Comparison of ENCODE assay signal across 28 cellular contexts in the genomic region with DNA sequence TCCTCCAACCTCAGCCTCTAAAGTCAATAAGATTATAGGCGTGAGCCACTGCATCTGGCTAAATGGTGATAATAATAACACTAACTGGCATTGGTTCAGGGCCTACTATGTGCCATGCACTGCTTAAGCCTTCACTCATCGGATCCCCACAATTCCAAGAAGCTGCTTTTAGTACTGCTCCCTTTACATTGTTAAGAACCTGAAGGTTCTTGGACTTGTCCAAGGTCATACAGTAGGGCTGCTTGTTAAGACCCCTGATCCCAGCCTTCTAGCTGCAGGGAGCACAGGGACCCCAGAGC. TPM values are rescaled to one million over a fixed set of nuclear protein-coding genes. Genes with fewer than 3 reads are reported as not detected.
DNase-seq lines count a peak whose midpoint lies in the region; ATAC-seq, FAIRE-seq and TF ChIP-seq lines count a peak whose summit lies in the region.
"Had no signal": no experiment of that assay in that cellular context is flagged by ENCODE, and none has a peak within 500 bp of the region (broad histone marks: within the 10 kb centered on the region; RNA-seq: fewer than 3 reads in every experiment).

No MANE protein-coding gene starts in this region.

- H3K4me3 Mint-ChIP-seq in activated T-cell treated with anti-CD3 and anti-CD28 coated beads, Interleukin-2, amount 50 U/mL, for 24 hours, result no peak overlapping the region
- H3K4me3 Mint-ChIP-seq: H9; stimulated activated naive B cell treated with anti-CD40 and anti-IgM and Interleukin-4, amounts not matched to agents 10 μg/mL and 1 μg/mL and 100 μg/mL, for 72 hours had no signal

- no peak for TF ChIP-seq POLR2A in HepG2 (IDR thresholded peaks at IDR 0.05; ENCODE audit: insufficient read depth in 1 of 2, low read depth in 2 of 2, low read length in 2 of 2)

- H3K27me3 Mint-ChIP-seq in activated T-cell treated with anti-CD3 and anti-CD28 coated beads, Interleukin-2, amount 50 U/mL, for 24 hours, result no peaks in the 10 kb centered on the region
- H3K27me3 Mint-ChIP-seq: stimulated activated naive B cell treated with anti-CD40 and anti-IgM and Interleukin-4, amounts not matched to agents 10 μg/mL and 1 μg/mL and 100 μg/mL, for 72 hours had no signal

- H3K27ac ChIP-seq in OCI-LY1 (ENCODE audit: low read depth, low read length, poor library complexity, severe bottlenecking), result peak overlapping the region; percentile 59
- peak overlapping the region; percentile 75 for H3K27ac ChIP-seq in HepG2 (ENCODE audit: extremely low read length, insufficient read depth, low read length)
- peak overlapping the region; percentile 38 for H3K27ac ChIP-seq in substantia nigra (ENCODE audit: low read depth, low read length, poor library complexity, severe bottlenecking)
- H3K27ac ChIP-seq: colonic mucosa, testis had no signal

- H3K4me2 ChIP-seq in OCI-LY1 (ENCODE audit: low read length) (no peak overlapping the region), HepG2 (ENCODE audit: low read depth, low read length) (peak overlapping the region; percentile 48)

- TF ChIP-seq RAD21 in HepG2 (CRISPR knock-in tag; IDR thresholded peaks at IDR 0.05), result no peak

- no peaks in the 10 kb centered on the region for H3K9me3 Mint-ChIP-seq in activated T-cell treated with anti-CD3 and anti-CD28 coated beads, Interleukin-2, amount 50 U/mL, for 24 hours
- H3K9me3 Mint-ChIP-seq: H9; stimulated activated naive B cell treated with anti-CD40 and anti-IgM and Interleukin-4, amounts not matched to agents 10 μg/mL and 1 μg/mL and 100 μg/mL, for 72 hours had no signal

- ATAC-seq in HepG2, result no peak
- ATAC-seq in HG03571 (IDR thresholded peaks at IDR 0.05; ENCODE audit: unreplicated experiment), result no peak
- ATAC-seq: stimulated activated naive B cell treated with anti-CD40 and anti-IgM and Interleukin-4, amounts not matched to agents 10 μg/mL and 1 μg/mL and 100 μg/mL, for 72 hours had no signal

- POLR2A ChIA-PET in HepG2 (lab: Yijun Ruan, JAX), result interaction anchor here (1.0 to 1.9 kb wide), 4 partner anchors 8 to 11 kb away, joined by 3 to 12 read pairs (median 6); no protein-coding TSS in a partner anchor

- H2AFZ ChIP-seq in OCI-LY1 (ENCODE audit: low read length) (no peak overlapping the region), HepG2 (ENCODE audit: low read length) (no peak overlapping the region)
- H2AFZ ChIP-seq: PC-9 had no signal

- H3F3A ChIP-seq in OCI-LY1 (ENCODE audit: insufficient read depth, low read length), result 0 out of 2 replicates have a peak, but pooled peaks cover 2% of the 10 kb centered on the region

- no peak for DNase-seq in activated T-cell treated with anti-CD3 and anti-CD28 coated beads, Interleukin-2, amount 50 U/mL, for 24 hours
- no peak for DNase-seq in activated T-cell treated with anti-CD3 and anti-CD28 coated beads, Interleukin-2, amount 50 U/mL, for 1 hour
- DNase-seq in HepG2 (ENCODE audit: low spot score) (no peak), substantia nigra (lab: John Stamatoyannopoulos, UW) (no peak), RKO (ENCODE audit: low spot score) (no peak), NCI-H2227 (lab: John Stamatoyannopoulos, UW; ENCODE audit: unreplicated experiment) (no peak)
- DNase-seq: activated CD4-positive, alpha-beta T cell treated with anti-CD3 and anti-CD28 coated beads for 48 hours; activated naive CD4-positive, alpha-beta T cell treated with Interleukin-2 at 50 U/mL for 16 hours; AML-193; amygdala; effector CD8-positive, alpha-beta T cell; H9; KG1; MV-4-11; NCI-H1694; NCI-H2171; NCI-H524; NK-92 treated with Interleukin-12 subunit alpha and Interleukin-12 subunit beta, amount 100 ng/mL, for 24 hours; PC-9; SHP77 treated with DMSO at 0.1 percent for 48 hours; stimulated activated CD4-positive, alpha-beta T cell treated with anti-CD3 and anti-CD28 coated beads, Interleukin-15, amount 100 ng/mL, for 24 hours; stimulated activated naive B cell treated with anti-CD40 and anti-IgM and Interleukin-4, amounts not matched to agents 10 μg/mL and 1 μg/mL and 100 μg/mL, for 72 hours; T1000; testis; WERI-Rb-1 had no signal

- in situ Hi-C loops in HepG2 (cut with HindIII; ENCODE audit: extremely low pct_ligation_motif_present, low pct_unique_long_range_greater_than_20kb), result no loop called here

- whole genome bisulfite sequencing in HepG2 (ENCODE audit: low lambda C conversion rate), result 58% methylated on average over 2 of the region's 2 CpGs

- no peak for FAIRE-seq in HepG2 (lab: Jason Lieb, UNC)

- no peak overlapping the region for H3K4me3 ChIP-seq in OCI-LY1 (ENCODE audit: low read depth, low read length, poor library complexity, severe bottlenecking)
- peak overlapping the region in 1 of 3 experiments; percentile 21; a peak in 1 of 6 replicates for H3K4me3 ChIP-seq in HepG2 (replicated peaks in 1 of 3; ENCODE audit: insufficient read depth in 1 of 3, low read depth in 2 of 3, low read length in 3 of 3)
- H3K4me3 ChIP-seq: colonic mucosa, PC-9, testis had no signal

- H3K4me1 Mint-ChIP-seq in activated T-cell treated with anti-CD3 and anti-CD28 coated beads, Interleukin-2, amount 50 U/mL, for 24 hours (ENCODE audit: low read depth), result peaks cover 80% of the 10 kb centered on the region

- intact Hi-C loops in HepG2 (cut with micrococcal nuclease; ENCODE audit: unreplicated experiment), result no loop called here

- H3K27me3 ChIP-seq in OCI-LY1 (ENCODE audit: insufficient read depth, low read length) (no peaks in the 10 kb centered on the region), HepG2 (ENCODE audit: control insufficient read depth in 1 of 2, insufficient read depth in 2 of 2, low read length in 2 of 2) (no peaks in the 10 kb centered on the region)
- H3K27me3 ChIP-seq: colonic mucosa, testis had no signal

- TF ChIP-seq EP300 in HepG2 (IDR thresholded peaks at IDR 0.05; ENCODE audit: low read depth in 2 of 2, low read length in 2 of 2), result no peak
- TF ChIP-seq EP300 in HepG2 (CRISPR knock-in tag; IDR thresholded peaks at IDR 0.05; ENCODE audit: borderline replicate concordance), result no peak

- peaks cover 72% of the 10 kb centered on the region for H3K4me1 ChIP-seq in OCI-LY1 (ENCODE audit: insufficient read depth, low read length, severe bottlenecking)
- peaks cover 96% of the 10 kb centered on the region for H3K4me1 ChIP-seq in HepG2 (ENCODE audit: insufficient read depth, low read length)

- H4K20me1 ChIP-seq in OCI-LY1 (ENCODE audit: insufficient read depth, low read length) (no peaks in the 10 kb centered on the region), HepG2 (ENCODE audit: insufficient read depth, low read length) (peaks cover 61% of the 10 kb centered on the region; the same call in 1 of the 2 replicates)

- H3K79me2 ChIP-seq in OCI-LY1 (ENCODE audit: insufficient read depth, low read length) (0 out of 2 replicates have a peak, but pooled peaks cover 2% of the 10 kb centered on the region), HepG2 (ENCODE audit: insufficient read depth, low read length) (peaks cover 90% of the 10 kb centered on the region)

- H3K9me3 ChIP-seq in OCI-LY1 (ENCODE audit: low read length) (no peaks in the 10 kb centered on the region), HepG2 (ENCODE audit: low read length) (no peaks in the 10 kb centered on the region)
- H3K9me3 ChIP-seq: colonic mucosa, testis had no signal

- BruUV-seq in HepG2 (replicated peaks; lab: Mats Ljungman, UMichigan), result no TSS peak

- H3K9ac ChIP-seq in OCI-LY1 (ENCODE audit: low read length) (no peak overlapping the region), HepG2 (ENCODE audit: insufficient read depth, low read depth, low read length) (no peak overlapping the region; the same call in 1 of the 2 replicates)

- TF ChIP-seq CTCF in OCI-LY1 (IDR thresholded peaks at IDR 0.05; ENCODE audit: low read length), result no peak
- TF ChIP-seq CTCF in HepG2 (CRISPR knock-in tag; IDR thresholded peaks at IDR 0.05), result no peak

- peaks cover 86% of the 10 kb centered on the region for H3K36me3 Mint-ChIP-seq in activated T-cell treated with anti-CD3 and anti-CD28 coated beads, Interleukin-2, amount 50 U/mL, for 24 hours (ENCODE audit: low read depth)

- H3K36me3 ChIP-seq in OCI-LY1 (ENCODE audit: insufficient read depth, low read length), result peaks cover 22% of the 10 kb centered on the region
- peaks cover 12 to 44% of the 10 kb centered on the region in 2 experiments for H3K36me3 ChIP-seq in HepG2 (replicated peaks in 1 of 2; ENCODE audit: control insufficient read depth in 1 of 2, insufficient read depth in 2 of 2, low read length in 2 of 2)
- H3K36me3 ChIP-seq: colonic mucosa had no signal

- H3K27ac Mint-ChIP-seq in activated T-cell treated with anti-CD3 and anti-CD28 coated beads, Interleukin-2, amount 50 U/mL, for 24 hours, result peak overlapping the region; percentile 8
- H3K27ac Mint-ChIP-seq: stimulated activated naive B cell treated with anti-CD40 and anti-IgM and Interleukin-4, amounts not matched to agents 10 μg/mL and 1 μg/mL and 100 μg/mL, for 72 hours had no signal

- no peaks in the 10 kb centered on the region for H3K9me2 ChIP-seq in OCI-LY1 (ENCODE audit: low read depth, low read length)

- CTCF ChIA-PET in HepG2 (lab: Yijun Ruan, JAX; ENCODE audit: low intra/inter-chr PET ratio, low total read pairs), result no interaction called here

TF ChIP-seq in HepG2, 621 proteins besides CTCF, POLR2A, EP300 and RAD21 (continues in another document):
- TF ChIP-seq AKAP8 (CRISPR knock-in tag; IDR thresholded peaks at IDR 0.05) (0 out of 2 replicates have a peak, but pooled peaks have one; percentile 5), STAG1 (CRISPR knock-in tag; IDR thresholded peaks at IDR 0.05) (no peak)

RNA-seq across cellular contexts. Expression of a gene that starts 6.6 kb away (rescaled TPM):
- 12.6 and 34.3 TPM in 2 replicates for total RNA-seq in HepG2 (2016; rRNA removed; fragmentation: Illumina TruSeq; extraction: Trizol)
- 17.8 and 21.9 TPM in 2 replicates for total RNA-seq in HepG2 (2016; cell fraction: cytosol; rRNA removed; fragmentation: Illumina TruSeq; extraction: Trizol; ENCODE audit: low read depth)
- 11.7 and 40.3 TPM in 2 replicates for total RNA-seq in HepG2 (2016; cell fraction: insoluble cytoplasmic fraction; rRNA removed; fragmentation: Illumina TruSeq; extraction: Trizol)
- 12.6 and 16.8 TPM in 2 replicates for total RNA-seq in HepG2 (2016; cell fraction: membrane; rRNA removed; fragmentation: Illumina TruSeq; extraction: Trizol)
- 53.2 and 57.7 TPM in 2 replicates for total RNA-seq in HepG2 (2016; cell fraction: nucleus; rRNA removed; fragmentation: Illumina TruSeq; extraction: Trizol)
- polyA plus RNA-seq in HepG2 (2011; rRNA removed), result 38.0 and 57.5 TPM in 2 replicates
- polyA plus RNA-seq in HepG2 (2011; cell fraction: cytosol; rRNA removed), result 16.6 and 23.2 TPM in 2 replicates
- 385 and 409 TPM in 2 replicates for polyA plus RNA-seq in HepG2 (2011; cell fraction: nucleus; rRNA removed)
- 60.2 and 60.8 TPM in 2 replicates for polyA plus RNA-seq in HepG2 (2012)
- polyA plus RNA-seq in HepG2 (2016; cell fraction: cytosol; fragmentation: Illumina TruSeq; extraction: Trizol; ENCODE audit: low read depth), result 3.6 and 4.8 TPM in 2 replicates
- 11.3 and 14.1 TPM in 2 replicates for polyA plus RNA-seq in HepG2 (2016; cell fraction: insoluble cytoplasmic fraction; fragmentation: Illumina TruSeq; extraction: Trizol; ENCODE audit: low read depth)
- 7.4 and 8.0 TPM in 2 replicates for polyA plus RNA-seq in HepG2 (2016; cell fraction: membrane; fragmentation: Illumina TruSeq; extraction: Trizol; ENCODE audit: low read depth)
- polyA plus RNA-seq in HepG2 (2016; cell fraction: nucleus; fragmentation: Illumina TruSeq; extraction: Trizol; ENCODE audit: insufficient read depth, low read depth), result 156 and 162 TPM in 2 replicates
- 70.2 and 130 TPM in 2 replicates for polyA minus RNA-seq in HepG2 (2011; rRNA and poly(A)+ RNA removed; ENCODE audit: low replicate concordance)
- polyA minus RNA-seq in HepG2 (2011; cell fraction: cytosol; rRNA and poly(A)+ RNA removed), result 35.3 and 56.1 TPM in 2 replicates
- polyA minus RNA-seq in HepG2 (2011; cell fraction: nucleus; rRNA and poly(A)+ RNA removed), result 93.2 and 119 TPM in 2 replicates
